ENCODE assay signal across 2 cellular contexts in the genomic region with DNA sequence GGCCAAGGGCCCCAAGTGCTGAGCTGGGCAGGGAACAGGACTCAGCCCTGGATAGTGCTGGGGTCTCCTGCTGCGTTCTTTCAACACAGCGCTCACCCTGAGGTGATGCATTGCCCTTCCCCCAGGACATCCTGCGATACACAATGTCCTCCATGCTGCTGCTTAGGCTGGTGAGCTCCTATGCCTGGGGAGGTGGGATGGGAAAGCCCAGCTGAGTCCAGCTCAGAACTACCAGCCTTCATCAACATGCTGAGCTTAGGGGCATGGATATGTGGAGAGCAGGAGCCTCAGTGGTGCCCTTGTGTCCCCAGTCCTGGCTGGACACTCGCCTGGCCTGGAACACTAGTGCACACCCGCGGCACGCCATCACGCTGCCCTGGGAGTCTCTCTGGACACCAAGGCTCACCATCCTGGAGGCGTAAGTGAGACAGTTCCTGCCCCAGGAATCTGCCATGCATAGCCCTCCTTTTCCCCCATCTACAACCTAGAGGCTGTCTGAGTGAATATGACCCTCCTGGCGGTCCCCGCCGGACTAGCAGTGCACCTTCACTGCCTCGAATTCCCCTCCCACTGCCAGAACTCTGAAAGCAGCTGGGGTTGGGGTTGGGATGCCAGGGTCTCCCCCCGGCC.
TF ChIP-seq lines count a peak whose summit lies in the region.

No MANE protein-coding gene starts in this region.

TF ChIP-seq in Ishikawa, 13 proteins besides CTCF, POLR2A, EP300 and RAD21:
- no peak for TF ChIP-seq NFIC (IDR thresholded peaks at IDR 0.05)
- 0 out of 2 replicates have a peak, but pooled peaks have one; percentile 7 for TF ChIP-seq TAF1 (IDR thresholded peaks at IDR 0.05; ENCODE audit: low read depth)

TF ChIP-seq in endothelial cell of umbilical vein, 7 proteins besides CTCF, POLR2A, EP300 and RAD21:
- TF ChIP-seq POLR2AphosphoS5 (IDR thresholded peaks at IDR 0.05; ENCODE audit: insufficient read depth, low read depth, low read length) (peak; percentile 21), MAX (IDR thresholded peaks at IDR 0.05; ENCODE audit: insufficient read depth, insufficient read length) (no peak), FOS (IDR thresholded peaks at IDR 0.05; ENCODE audit: borderline replicate concordance, insufficient read depth, low read length) (no peak), JUN (IDR thresholded peaks at IDR 0.05; ENCODE audit: borderline replicate concordance, insufficient read depth, insufficient read length, low read depth) (no peak), GATA2 (IDR thresholded peaks at IDR 0.05; ENCODE audit: insufficient read depth, insufficient read length, low read depth, low read length) (no peak), EZH2 (IDR thresholded peaks at IDR 0.05; ENCODE audit: borderline replicate concordance, low read depth, low read length, severe bottlenecking) (peak; percentile 31), MYC (IDR thresholded peaks at IDR 0.05; ENCODE audit: low read depth, low read length) (no peak)
